Comparison of ENCODE assay signal across 8 cellular contexts in the genomic region with DNA sequence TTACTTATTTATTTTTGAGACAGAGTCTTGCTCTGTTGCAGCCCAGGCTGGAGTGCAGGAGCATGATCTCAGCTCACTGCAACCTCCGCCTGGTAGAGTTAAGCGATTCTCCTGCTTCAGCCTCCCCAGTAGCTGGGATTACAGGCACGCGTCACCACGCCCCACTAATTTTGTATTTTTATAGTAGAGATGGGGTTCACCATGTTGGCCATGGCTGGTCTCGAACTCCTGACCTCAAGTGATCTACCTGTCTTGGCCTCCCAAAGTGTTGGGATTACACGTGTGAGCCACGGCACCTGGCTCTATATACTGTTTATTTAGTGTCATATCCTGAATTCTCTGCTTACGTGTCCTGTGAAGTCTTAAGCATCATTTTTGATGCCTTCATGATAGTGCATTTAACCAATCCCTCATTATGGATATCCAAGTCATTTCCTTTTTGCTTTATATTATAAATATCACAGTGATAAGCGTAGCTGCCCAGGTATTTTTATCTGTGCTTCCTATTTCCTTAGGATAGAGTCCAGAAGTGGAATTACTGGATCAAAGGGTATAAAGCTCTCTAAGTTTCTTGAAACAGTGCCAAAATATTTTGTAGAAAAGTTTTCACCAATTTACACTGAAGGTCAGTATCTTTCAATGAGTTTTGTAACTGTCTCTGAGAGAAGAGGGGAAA. TPM values are rescaled to one million over a fixed set of nuclear protein-coding genes. Genes with fewer than 3 reads are reported as not detected.
DNase-seq lines count a peak whose midpoint lies in the region; ATAC-seq and TF ChIP-seq lines count a peak whose summit lies in the region.

No MANE protein-coding gene starts in this region.

- CTCF ChIA-PET in Calu3 (lab: Charles Lee) (interaction anchor here (0.8 kb wide), 1 partner anchor 10 kb away, joined by 3 read pairs; no protein-coding TSS in a partner anchor), RWPE1 (lab: Yijun Ruan, JAX) (no interaction called here)

- H3K36me3 Mint-ChIP-seq in Calu3 (ENCODE audit: insufficient read depth, unreplicated experiment) (peaks cover 27% of the 10 kb centered on the region), osteocyte (ENCODE audit: unreplicated experiment) (no peaks in the 10 kb centered on the region)

- peak overlapping the region; percentile 74 for H3K4me3 ChIP-seq in epithelial cell of esophagus (ENCODE audit: low read length)

- DNase-seq in Calu3 (no peak), RWPE1 (ENCODE audit: low spot score) (no peak), epithelial cell of esophagus (ENCODE audit: low read depth) (peak; percentile 31), osteocyte (ENCODE audit: extremely low spot score, unreplicated experiment) (no peak)
- DNase-seq in activated CD8-positive, alpha-beta memory T cell treated with anti-CD3 and anti-CD28 coated beads for 24 hours: no peak

- no TSS peak for BruUV-seq in Calu3 (replicated peaks; lab: Mats Ljungman, UMichigan)

- peak overlapping the region; percentile 78 for H3K27ac ChIP-seq in RWPE1

- peak overlapping the region; percentile 54 for H3K27ac Mint-ChIP-seq in Calu3 (ENCODE audit: unreplicated experiment)
- H3K27ac Mint-ChIP-seq in osteocyte (ENCODE audit: unreplicated experiment): peak overlapping the region; percentile 91

- TF ChIP-seq CTCF in Calu3 (IDR thresholded peaks at IDR 0.05; ENCODE audit: unreplicated experiment) (no peak), RWPE1 (conservative IDR thresholded peaks at IDR 0.05; ENCODE audit: low read depth) (no peak), epithelial cell of esophagus (IDR thresholded peaks at IDR 0.05; ENCODE audit: insufficient read depth, low read depth, low read length, missing control alignments) (no peak), osteocyte (IDR thresholded peaks at IDR 0.05) (no peak)

- intact Hi-C loops in Calu3 (cut with micrococcal nuclease; ENCODE audit: unreplicated experiment): no loop called here

- H3K9me3 Mint-ChIP-seq in Calu3 (ENCODE audit: low read depth, unreplicated experiment) (no peaks in the 10 kb centered on the region), osteocyte (ENCODE audit: unreplicated experiment) (no peaks in the 10 kb centered on the region)

- peaks cover 7% of the 10 kb centered on the region for H3K4me1 Mint-ChIP-seq in Calu3 (ENCODE audit: low read depth, unreplicated experiment)
- H3K4me1 Mint-ChIP-seq in osteocyte (ENCODE audit: unreplicated experiment): peaks cover 29% of the 10 kb centered on the region

- H3K27me3 Mint-ChIP-seq in Calu3 (ENCODE audit: unreplicated experiment) (no peaks in the 10 kb centered on the region), osteocyte (ENCODE audit: unreplicated experiment) (no peaks in the 10 kb centered on the region)

- ATAC-seq in HG02870 (IDR thresholded peaks at IDR 0.05; ENCODE audit: unreplicated experiment) (no peak), HG03521 (IDR thresholded peaks at IDR 0.05; ENCODE audit: unreplicated experiment) (no peak), HG02763 (IDR thresholded peaks at IDR 0.05; ENCODE audit: unreplicated experiment) (no peak)

- H3K4me3 Mint-ChIP-seq in Calu3 (ENCODE audit: low read depth, unreplicated experiment): peak overlapping the region; percentile 79
- H3K4me3 Mint-ChIP-seq in osteocyte (ENCODE audit: unreplicated experiment): peak overlapping the region; percentile 95

- POLR2A ChIA-PET in RWPE1 (lab: Yijun Ruan, JAX; ENCODE audit: low non-redundant PET): no interaction called here

RNA-seq across cellular contexts. Expression of gene SIDT2, which starts 0.9 kb away (rescaled TPM):
- 12.2 and 15.4 TPM in 2 replicates for total RNA-seq in Calu3 (2022)
- total RNA-seq in osteocyte: 65.5 and 67.3 TPM in 2 replicates

RNA-seq across cellular contexts. Expression of gene TAGLN, which starts 21.5 kb away (rescaled TPM):
- total RNA-seq in Calu3 (2022): 4.6 and 6.6 TPM in 2 replicates
- total RNA-seq in osteocyte: 711 and 715 TPM in 2 replicates

RNA-seq across cellular contexts. Expression of gene PAFAH1B2, which starts 33.6 kb away (rescaled TPM):
- total RNA-seq in Calu3 (2022) (66.7 and 74.5 TPM in 2 replicates), osteocyte (82.7 and 84.5 TPM in 2 replicates)

RNA-seq across cellular contexts. Expression of gene PCSK7, which starts 54.2 kb away (rescaled TPM):
- 44.3 and 49.2 TPM in 2 replicates for total RNA-seq in Calu3 (2022)
- total RNA-seq in osteocyte: 57.5 and 65.0 TPM in 2 replicates

RNA-seq across cellular contexts. Expression of gene RNF214, which starts 54.8 kb away (rescaled TPM):
- total RNA-seq in Calu3 (2022) (19.2 and 20.0 TPM in 2 replicates), osteocyte (32.8 and 34.2 TPM in 2 replicates)

Comparison
In these comparisons a context has a peak if more than half of its experiments do, and no peak if none do; other contexts are left out.
1. RNA of gene TAGLN, which starts 21.5 kb away (total RNA-seq): 711 to 715 TPM in osteocyte; 4.6 to 6.6 TPM in Calu3; every median in the first group is over 10 times any median in the second.